8 cellular contexts compared by ENCODE assay signal in genomic region chr5:126422994-126423788, GRCh38. TPM values are rescaled to one million over a fixed set of nuclear protein-coding genes. Genes with fewer than 3 reads are reported as not detected.
A peak's percentile ranks its signal among the peaks of the same experiment; 100 is the strongest.
DNase-seq lines count a peak whose midpoint lies in the region; ATAC-seq and TF ChIP-seq lines count a peak whose summit lies in the region.

Gene GRAMD2B, plus strand, starts transcription at chr5:126423409. Its CDS starts 198 bp downstream, at chr5:126423607.

- no peaks in the 10 kb centered on the region for H3K27me3 Mint-ChIP-seq in endodermal cell (ENCODE audit: insufficient read depth)

- no peak for TF ChIP-seq CTCF in endodermal cell (conservative IDR thresholded peaks at IDR 0.05)

- H3K9ac ChIP-seq in endodermal cell (ENCODE audit: extremely low read depth, low read length, poor library complexity, severe bottlenecking) (peak within 1 kb of the TSS; percentile 50), mesenchymal stem cell (ENCODE audit: low read length) (peak within 1 kb of the TSS; percentile 91)

- H3K36me3 Mint-ChIP-seq in endodermal cell (ENCODE audit: low read depth), result no peaks in the 10 kb centered on the region

- peaks cover 14% of the 10 kb centered on the region for H3K4me1 Mint-ChIP-seq in endodermal cell

- peak within 1 kb of the TSS; percentile 86 for H4K91ac ChIP-seq in mesenchymal stem cell (ENCODE audit: low read length)

- H2AFZ ChIP-seq in mesenchymal stem cell (ENCODE audit: low read depth, low read length), result peak within 1 kb of the TSS; percentile 6

- H3K4ac ChIP-seq in mesenchymal stem cell (ENCODE audit: low read depth in 1 of 2, low read length in 2 of 2), result peak within 1 kb of the TSS; percentile 81 to 95

- 2 to 3% methylated on average over 13 to 44 of the region's 44 CpGs for WGBS in endodermal cell (ENCODE audit: insufficient coverage in 1 of 2, insufficient read length in 1 of 2), 2 experiments
- WGBS in mesenchymal stem cell, result 3% methylated on average over 44 of the region's 44 CpGs

- ATAC-seq in GM18868 (IDR thresholded peaks at IDR 0.05; ENCODE audit: unreplicated experiment) (peak; percentile 87), HG03103 (IDR thresholded peaks at IDR 0.05; ENCODE audit: low read depth, unreplicated experiment) (peak; percentile 80)

- no peaks in the 10 kb centered on the region for H3K4me1 ChIP-seq in endodermal cell (ENCODE audit: control insufficient read depth, insufficient read depth, low read length)
- peaks cover 4% of the 10 kb centered on the region for H3K4me1 ChIP-seq in mesenchymal stem cell (ENCODE audit: control insufficient read depth, insufficient read depth, low read depth, low read length)

- DNase-seq in A172 (ENCODE audit: low spot score) (peak; percentile 79), NCI-H69 (lab: John Stamatoyannopoulos, UW) (peak; percentile 93), endodermal cell (peak; percentile 94), mesenchymal stem cell (peak; percentile 93)
- DNase-seq in activated CD8-positive, alpha-beta memory T cell treated with anti-CD3 and anti-CD28 coated beads, Interleukin-2, amount 50 U/mL, for 1 hour (ENCODE audit: extremely low read depth), result peak; percentile 36
- DNase-seq in stimulated activated CD8-positive, alpha-beta memory T cell treated with anti-CD3 and anti-CD28 coated beads, Interleukin-12 subunit alpha, Interleukin-12 subunit beta, amount 100 ng/mL, for 4 hours (ENCODE audit: low read depth), result peak; percentile 45

- H3K4me3 ChIP-seq in endodermal cell (ENCODE audit: low read length), result peak within 1 kb of the TSS; percentile 90
- H3K4me3 ChIP-seq in mesenchymal stem cell (ENCODE audit: insufficient read depth in 1 of 2, low read depth in 1 of 2, low read length in 2 of 2), result peak within 1 kb of the TSS; percentile 86 to 88

- peak within 1 kb of the TSS in 1 of 2 experiments; percentile 79 for H3K23ac ChIP-seq in mesenchymal stem cell (ENCODE audit: low read length in 2 of 2)

- H4K8ac ChIP-seq in mesenchymal stem cell (ENCODE audit: low read length), result peak within 1 kb of the TSS; percentile 82

- H3K79me1 ChIP-seq in mesenchymal stem cell (replicated peaks; ENCODE audit: low read length, poor library complexity, severe bottlenecking), result peaks cover 5% of the 10 kb centered on the region

- H2BK12ac ChIP-seq in mesenchymal stem cell (ENCODE audit: low read length in 2 of 2), result peak within 1 kb of the TSS; percentile 29 to 77

- peak within 1 kb of the TSS; percentile 53 for H2AK5ac ChIP-seq in mesenchymal stem cell (ENCODE audit: low read length, severe bottlenecking)

- peak within 1 kb of the TSS; percentile 83 for H3K4me3 Mint-ChIP-seq in endodermal cell

- peak within 1 kb of the TSS; percentile 83 for H3K4me2 ChIP-seq in mesenchymal stem cell (ENCODE audit: low read length, poor library complexity, severe bottlenecking)

- no peaks in the 10 kb centered on the region for H3K36me3 ChIP-seq in endodermal cell (ENCODE audit: control insufficient read depth, insufficient read depth, low read length)
- H3K36me3 ChIP-seq in mesenchymal stem cell (ENCODE audit: control insufficient read depth in 1 of 2, insufficient read depth in 2 of 2, low read depth in 1 of 2, low read length in 2 of 2), result peaks cover 0 to 3% of the 10 kb centered on the region in 2 experiments

- no peaks in the 10 kb centered on the region for H3K9me3 Mint-ChIP-seq in endodermal cell

- peak within 1 kb of the TSS; percentile 86 to 97 for H3K18ac ChIP-seq in mesenchymal stem cell (ENCODE audit: low read depth in 1 of 2, low read length in 2 of 2)

- H3K27ac Mint-ChIP-seq in endodermal cell, result peak within 1 kb of the TSS; percentile 92

- no peak within 1 kb of the TSS for H2BK15ac ChIP-seq in mesenchymal stem cell (ENCODE audit: low read depth, poor library complexity, severe bottlenecking)

- H3K27ac ChIP-seq in endodermal cell (ENCODE audit: low read depth, low read length), result no peak within 1 kb of the TSS
- H3K27ac ChIP-seq in mesenchymal stem cell (ENCODE audit: low read length, poor library complexity, severe bottlenecking), result peak within 1 kb of the TSS; percentile 97

- peak within 1 kb of the TSS; percentile 83 to 86 for H3K14ac ChIP-seq in mesenchymal stem cell (ENCODE audit: low read length in 2 of 2)

- peak within 1 kb of the TSS; percentile 98 for H2BK5ac ChIP-seq in mesenchymal stem cell (ENCODE audit: low read depth, low read length, poor library complexity, severe bottlenecking)

- peak within 1 kb of the TSS; percentile 73 for H2BK120ac ChIP-seq in mesenchymal stem cell (ENCODE audit: low read depth, low read length)

- H3K9me3 ChIP-seq in endodermal cell (ENCODE audit: control insufficient read depth, low read length), result no peaks in the 10 kb centered on the region
- no peaks in the 10 kb centered on the region for H3K9me3 ChIP-seq in mesenchymal stem cell (ENCODE audit: control insufficient read depth, low read length)

- no peaks in the 10 kb centered on the region for H3K27me3 ChIP-seq in endodermal cell (ENCODE audit: control insufficient read depth, insufficient read depth, low read length, poor library complexity, severe bottlenecking)
- no peaks in the 10 kb centered on the region for H3K27me3 ChIP-seq in mesenchymal stem cell (ENCODE audit: control insufficient read depth in 1 of 2, insufficient read depth in 1 of 2, low read length in 2 of 2)

RNA-seq across cellular contexts. Expression of gene GRAMD2B, which starts in this region (rescaled TPM):
- 4.8 and 11.2 TPM in 2 replicates for total RNA-seq in A172 (2014; rRNA removed; shearing (Covaris generic))
- total RNA-seq in endodermal cell, result 10 to 100 TPM in 1 of 2 donors, 1 to 10 TPM in 1; 8.4 to 11.1 TPM
- polyA plus RNA-seq in endodermal cell (2013, experiment 1 of 2), result 4.0 TPM
- polyA plus RNA-seq in endodermal cell (2013, experiment 2 of 2), result 6.3 TPM
- polyA plus RNA-seq in mesenchymal stem cell (2013, experiment 1 of 2), result 26.5 TPM
- 26.7 TPM for polyA plus RNA-seq in mesenchymal stem cell (2013, experiment 2 of 2)

Comparison
In these comparisons a context has a peak if more than half of its experiments do, and no peak if none do; other contexts are left out.
1. DNase-seq: peak in every context shown above with its lines; median percentile 94 in endodermal cell; 93 in NCI-H69; 93 in mesenchymal stem cell; 79 in A172; 45 in stimulated activated CD8-positive, alpha-beta memory T cell treated with anti-CD3 and anti-CD28 coated beads, Interleukin-12 subunit alpha, Interleukin-12 subunit beta, amount 100 ng/mL, for 4 hours; 36 in activated CD8-positive, alpha-beta memory T cell treated with anti-CD3 and anti-CD28 coated beads, Interleukin-2, amount 50 U/mL, for 1 hour.